ENCODE assay signal across 14 cellular contexts in the genomic region with DNA sequence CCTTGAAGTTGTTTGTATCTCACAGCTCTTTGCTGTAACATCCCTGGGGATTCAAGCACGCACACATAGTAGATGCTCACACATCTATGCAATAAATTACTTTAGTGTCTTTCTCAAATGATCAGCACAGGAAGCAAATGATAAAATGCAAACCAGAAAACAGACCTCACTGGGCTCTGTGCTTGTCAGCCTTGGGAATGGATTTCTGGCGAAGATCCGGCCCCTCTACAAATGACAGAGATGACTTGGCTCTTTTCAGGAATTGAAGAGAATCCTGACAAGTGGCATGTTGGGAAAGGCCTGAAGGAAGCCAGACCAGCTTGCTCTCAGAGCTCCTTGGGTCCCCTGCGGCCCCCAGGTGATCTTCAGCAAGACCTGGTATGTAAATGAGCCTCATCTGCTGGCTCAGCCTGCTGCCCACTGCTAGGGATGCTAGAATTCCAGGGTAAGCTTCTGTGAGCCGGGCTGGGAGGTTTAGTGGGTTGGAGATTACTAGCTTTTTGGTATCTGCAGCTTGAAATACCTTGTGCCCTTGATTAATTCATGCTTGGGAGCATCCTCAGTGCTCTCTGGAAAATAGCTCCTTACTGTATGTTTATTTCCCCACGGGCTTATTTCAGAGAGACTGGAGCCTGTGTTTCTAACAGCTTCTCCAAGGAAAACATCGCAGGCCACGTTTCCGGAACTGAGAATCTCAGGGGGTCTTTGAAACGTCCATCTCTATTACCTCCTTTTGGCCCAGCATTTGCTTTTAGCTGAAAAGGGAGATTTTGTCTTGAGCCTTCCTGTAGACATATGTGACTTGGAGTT. TPM values are rescaled to one million over a fixed set of nuclear protein-coding genes. Genes with fewer than 3 reads are reported as not detected.
A peak's percentile ranks its signal among the peaks of the same experiment; 100 is the strongest.
DNase-seq lines count a peak whose midpoint lies in the region; TF ChIP-seq lines count a peak whose summit lies in the region.
"Had no signal": no experiment of that assay in that cellular context is flagged by ENCODE, and none has a peak within 500 bp of the region (broad histone marks: within the 10 kb centered on the region; RNA-seq: fewer than 3 reads in every experiment).

No MANE protein-coding gene starts in this region.

- H3K36me3 ChIP-seq in left ventricle myocardium inferior, result no peaks in the 10 kb centered on the region

- CTCF ChIA-PET in HEK293T (lab: Yijun Ruan, JAX), result interaction anchor here (0.6 kb wide), 1 partner anchor 275 kb away, joined by 3 read pairs; no protein-coding TSS in a partner anchor

- no peak overlapping the region for H3K4me3 Mint-ChIP-seq in progenitor cell of endocrine pancreas (ENCODE audit: low read depth)
- H3K4me3 Mint-ChIP-seq in activated T-helper 1 cell treated with anti-CD3 and anti-CD28 coated beads, Interleukin-12 subunit alpha, Interleukin-12 subunit beta, Interleukin-2, Interleukin-4 antibody, amounts not matched to agents 30 ng/mL and 10 ng/mL and 1 ng/mL, durations not matched to agents 14 hours and 24 hours and 36 hours, result no peak overlapping the region

- POLR2A ChIA-PET in HEK293T (lab: Yijun Ruan, JAX), result no interaction called here

- H3K27ac ChIP-seq in C4-2B (peak overlapping the region; percentile 100), left ventricle myocardium inferior (replicated peaks) (peak overlapping the region; percentile 81)
- H3K27ac ChIP-seq: upper lobe of right lung had no signal

- peak overlapping the region; percentile 67 for H3K27ac Mint-ChIP-seq in progenitor cell of endocrine pancreas
- no peak overlapping the region for H3K27ac Mint-ChIP-seq in activated T-helper 1 cell treated with anti-CD3 and anti-CD28 coated beads, Interleukin-12 subunit alpha, Interleukin-12 subunit beta, Interleukin-2, Interleukin-4 antibody, amounts not matched to agents 30 ng/mL and 10 ng/mL and 1 ng/mL, durations not matched to agents 14 hours and 24 hours and 36 hours
- H3K27ac Mint-ChIP-seq: activated T-helper 2 cell treated with anti-CD3 and anti-CD28 coated beads, Interferon-gamma antibody, Interleukin-2, Interleukin-4, amounts not matched to agents 10 μg/mL and 5 μg/mL and 100 μg/mL, durations not matched to agents 14 hours and 24 hours and 36 hours had no signal

- no peaks in the 10 kb centered on the region for H3K27me3 Mint-ChIP-seq in progenitor cell of endocrine pancreas
- H3K27me3 Mint-ChIP-seq in activated T-helper 1 cell treated with anti-CD3 and anti-CD28 coated beads, Interleukin-12 subunit alpha, Interleukin-12 subunit beta, Interleukin-2, Interleukin-4 antibody, amounts not matched to agents 30 ng/mL and 10 ng/mL and 1 ng/mL, durations not matched to agents 14 hours and 24 hours and 36 hours (ENCODE audit: insufficient read depth), result no peaks in the 10 kb centered on the region

- peaks cover 18% of the 10 kb centered on the region for H3K4me1 Mint-ChIP-seq in progenitor cell of endocrine pancreas (ENCODE audit: low read depth)
- peaks cover 17% of the 10 kb centered on the region for H3K4me1 Mint-ChIP-seq in activated T-helper 1 cell treated with anti-CD3 and anti-CD28 coated beads, Interleukin-12 subunit alpha, Interleukin-12 subunit beta, Interleukin-2, Interleukin-4 antibody, amounts not matched to agents 30 ng/mL and 10 ng/mL and 1 ng/mL, durations not matched to agents 14 hours and 24 hours and 36 hours (ENCODE audit: low read depth)

- H3K9me3 ChIP-seq in left ventricle myocardium inferior (replicated peaks), result no peaks in the 10 kb centered on the region
- H3K9me3 ChIP-seq: upper lobe of right lung had no signal

- H3K9me3 Mint-ChIP-seq in progenitor cell of endocrine pancreas (ENCODE audit: low read depth), result no peaks in the 10 kb centered on the region
- H3K9me3 Mint-ChIP-seq in activated T-helper 1 cell treated with anti-CD3 and anti-CD28 coated beads, Interleukin-12 subunit alpha, Interleukin-12 subunit beta, Interleukin-2, Interleukin-4 antibody, amounts not matched to agents 30 ng/mL and 10 ng/mL and 1 ng/mL, durations not matched to agents 14 hours and 24 hours and 36 hours, result no peaks in the 10 kb centered on the region
- H3K9me3 Mint-ChIP-seq: activated T-helper 2 cell treated with anti-CD3 and anti-CD28 coated beads, Interferon-gamma antibody, Interleukin-2, Interleukin-4, amounts not matched to agents 10 μg/mL and 5 μg/mL and 100 μg/mL, durations not matched to agents 14 hours and 24 hours and 36 hours had no signal

- peaks cover 82% of the 10 kb centered on the region for H3K4me1 ChIP-seq in left ventricle myocardium inferior

- H3K4me3 ChIP-seq in WI38 (ENCODE audit: low read depth, low read length) (0 out of 2 replicates have a peak overlapping the region, but pooled peaks have one; percentile 5), left ventricle myocardium inferior (no peak overlapping the region)
- H3K4me3 ChIP-seq: upper lobe of right lung had no signal

- DNase-seq in left ventricle myocardium inferior, result no peak
- DNase-seq in progenitor cell of endocrine pancreas (ENCODE audit: low spot score, unreplicated experiment), result no peak
- no peak for DNase-seq in foreskin melanocyte
- DNase-seq in activated T-helper 1 cell treated with anti-CD3 and anti-CD28 coated beads, Interleukin-12 subunit alpha, Interleukin-12 subunit beta, Interleukin-2, Interleukin-4 antibody, amounts not matched to agents 30 ng/mL and 10 ng/mL and 1 ng/mL, durations not matched to agents 14 hours and 24 hours and 36 hours (ENCODE audit: low spot score), result no peak
- DNase-seq in NCI-H748 treated with DMSO at 0.1 percent for 48 hours (lab: John Stamatoyannopoulos, UW), result no peak
- DNase-seq in HEK293T (ENCODE audit: extremely low spot score), result no peak
- DNase-seq: activated CD4-positive, alpha-beta T cell treated with anti-CD3 and anti-CD28 coated beads for 4 hours; cerebellar nuclear complex; GF-D8; SHP77 treated with DMSO at 0.1 percent for 48 hours; upper lobe of right lung had no signal

- no peak for TF ChIP-seq CTCF in C4-2B (conservative IDR thresholded peaks at IDR 0.05)
- TF ChIP-seq CTCF in WI38 (IDR thresholded peaks at IDR 0.05; ENCODE audit: low read depth, low read length), result no peak
- no peak for TF ChIP-seq CTCF in left ventricle myocardium inferior (IDR thresholded peaks at IDR 0.05; ENCODE audit: borderline replicate concordance)
- TF ChIP-seq CTCF in progenitor cell of endocrine pancreas (IDR thresholded peaks at IDR 0.05; ENCODE audit: unreplicated experiment), result no peak

- no peaks in the 10 kb centered on the region for H3K27me3 ChIP-seq in left ventricle myocardium inferior (ENCODE audit: low read depth)
- H3K27me3 ChIP-seq: upper lobe of right lung had no signal

- peaks cover 4% of the 10 kb centered on the region for H3K36me3 Mint-ChIP-seq in progenitor cell of endocrine pancreas (ENCODE audit: insufficient read depth)
- H3K36me3 Mint-ChIP-seq in activated T-helper 1 cell treated with anti-CD3 and anti-CD28 coated beads, Interleukin-12 subunit alpha, Interleukin-12 subunit beta, Interleukin-2, Interleukin-4 antibody, amounts not matched to agents 30 ng/mL and 10 ng/mL and 1 ng/mL, durations not matched to agents 14 hours and 24 hours and 36 hours (ENCODE audit: low read depth), result peaks cover 22% of the 10 kb centered on the region

- intact Hi-C loops in left ventricle myocardium inferior (cut with micrococcal nuclease), result no loop called here
- intact Hi-C loops in activated T-helper 1 cell treated with anti-CD3 and anti-CD28 coated beads, Interleukin-12 subunit alpha, Interleukin-12 subunit beta, Interleukin-2, Interleukin-4 antibody, amounts not matched to agents 30 ng/mL and 10 ng/mL and 1 ng/mL, durations not matched to agents 14 hours and 24 hours and 36 hours (cut with micrococcal nuclease), result no loop called here

TF ChIP-seq in HEK293T, 16 proteins besides CTCF, POLR2A, EP300 and RAD21:
- TF ChIP-seq HDGF (IDR thresholded peaks at IDR 0.05; ENCODE audit: borderline replicate concordance) (no peak), FOXA1 (IDR thresholded peaks at IDR 0.05) (no peak), ARNT (IDR thresholded peaks at IDR 0.05) (no peak), TARDBP (IDR thresholded peaks at IDR 0.05) (no peak), SP1 (IDR thresholded peaks at IDR 0.05) (no peak), FOXM1 (IDR thresholded peaks at IDR 0.05; ENCODE audit: borderline replicate concordance) (no peak), BHLHE40 (IDR thresholded peaks at IDR 0.05; ENCODE audit: borderline replicate concordance) (no peak), NFRKB (IDR thresholded peaks at IDR 0.05) (no peak), L3MBTL2 (conservative IDR thresholded peaks at IDR 0.05) (no peak), ELF4 (IDR thresholded peaks at IDR 0.05) (no peak), SUZ12 (IDR thresholded peaks at IDR 0.05) (no peak), FOXK2 (IDR thresholded peaks at IDR 0.05) (no peak), LEF1 (IDR thresholded peaks at IDR 0.05; ENCODE audit: borderline replicate concordance) (no peak), CTBP1 (IDR thresholded peaks at IDR 0.05; ENCODE audit: borderline replicate concordance) (no peak), ZNF384 (IDR thresholded peaks at IDR 0.05) (no peak)
- TF ChIP-seq, protein P1, sequence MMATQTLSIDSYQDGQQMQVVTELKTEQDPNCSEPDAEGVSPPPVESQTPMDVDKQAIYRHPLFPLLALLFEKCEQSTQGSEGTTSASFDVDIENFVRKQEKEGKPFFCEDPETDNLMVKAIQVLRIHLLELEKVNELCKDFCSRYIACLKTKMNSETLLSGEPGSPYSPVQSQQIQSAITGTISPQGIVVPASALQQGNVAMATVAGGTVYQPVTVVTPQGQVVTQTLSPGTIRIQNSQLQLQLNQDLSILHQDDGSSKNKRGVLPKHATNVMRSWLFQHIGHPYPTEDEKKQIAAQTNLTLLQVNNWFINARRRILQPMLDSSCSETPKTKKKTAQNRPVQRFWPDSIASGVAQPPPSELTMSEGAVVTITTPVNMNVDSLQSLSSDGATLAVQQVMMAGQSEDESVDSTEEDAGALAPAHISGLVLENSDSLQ (IDR thresholded peaks at IDR 0.05), result no peak

RNA-seq across cellular contexts. Expression of gene LPP, which starts 54.2 kb away (rescaled TPM):
- total RNA-seq in left ventricle myocardium inferior (97.4 TPM), progenitor cell of endocrine pancreas (131 and 144 TPM in 2 replicates)
- 38.2 and 46.4 TPM in 2 replicates for total RNA-seq in activated T-helper 1 cell treated with anti-CD3 and anti-CD28 coated beads, Interleukin-12 subunit alpha, Interleukin-12 subunit beta, Interleukin-2, Interleukin-4 antibody, amounts not matched to agents 30 ng/mL and 10 ng/mL and 1 ng/mL, durations not matched to agents 14 hours and 24 hours and 36 hours
